9 cellular contexts compared by ENCODE assay signal in the genomic region with DNA sequence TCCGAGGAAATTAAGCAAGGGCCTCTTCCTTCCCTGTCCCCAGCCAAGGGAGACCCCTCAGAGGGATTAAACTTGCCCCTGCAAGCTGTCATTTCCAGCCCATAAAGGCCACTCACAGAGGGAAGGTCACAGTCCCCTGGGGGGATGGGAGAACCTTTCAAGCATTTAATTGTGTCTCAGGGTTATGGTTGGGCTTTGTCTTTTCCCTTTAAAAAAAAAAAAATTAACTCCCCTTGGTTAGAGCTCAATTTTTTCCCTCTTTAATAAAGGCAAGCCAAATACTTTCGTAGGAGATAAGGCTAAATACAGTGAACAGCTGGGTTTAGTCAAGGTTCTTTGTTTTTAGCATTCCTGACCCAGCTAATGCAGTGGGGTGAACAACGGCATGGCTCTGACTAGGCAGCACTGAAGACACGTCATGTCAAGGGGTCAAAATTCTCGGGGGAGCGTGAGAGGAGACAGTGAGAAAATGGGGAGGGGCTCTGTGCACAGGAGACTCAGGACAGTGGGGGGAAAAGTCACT. TPM values are rescaled to one million over a fixed set of nuclear protein-coding genes. Genes with fewer than 3 reads are reported as not detected.
DNase-seq lines count a peak whose midpoint lies in the region; ATAC-seq and TF ChIP-seq lines count a peak whose summit lies in the region.
"Had no signal": no experiment of that assay in that cellular context is flagged by ENCODE, and none has a peak within 500 bp of the region (broad histone marks: within the 10 kb centered on the region; RNA-seq: fewer than 3 reads in every experiment).

No MANE protein-coding gene starts in this region.

- H3K9me2 ChIP-seq in PC-3 (replicated peaks; ENCODE audit: low read length) = no peaks in the 10 kb centered on the region

- H3K36me3 ChIP-seq in HEK293 (ENCODE audit: control insufficient read depth in 2 of 2, insufficient read depth in 1 of 2, low read length in 2 of 2) (peaks cover 15 to 73% of the 10 kb centered on the region in 2 experiments), subcutaneous abdominal adipose tissue (ENCODE audit: control insufficient read depth in 5 of 5, insufficient read depth in 5 of 5, low read length in 5 of 5) (peaks cover 10 to 51% (median 36%) of the 10 kb centered on the region in 5 donors), PC-3 (ENCODE audit: low read depth, low read length) (no peaks in the 10 kb centered on the region), tibial artery (peaks cover 28 to 60% (median 48%) of the 10 kb centered on the region in 3 donors)

- CTCF ChIA-PET in HEK293 (lab: Yijun Ruan, JAX) (interaction anchor here (0.6 kb wide), 1 partner anchor 45 kb away, joined by 3 read pairs; no protein-coding TSS in a partner anchor), PC-3 (lab: Charles Lee) (no interaction called here)

- no peak overlapping the region; the same call in 1 of the 2 replicates for H3K27ac ChIP-seq in HEK293 (ENCODE audit: extremely low read depth, low read depth, low read length)
- peak overlapping the region; percentile 91 for H3K27ac ChIP-seq in subcutaneous abdominal adipose tissue (ENCODE audit: low read depth, low read length)
- no peak overlapping the region for H3K27ac ChIP-seq in PC-3 (ENCODE audit: low read length)
- H3K27ac ChIP-seq in tibial artery = peak overlapping the region in 1 of 2 donors; percentile 9
- H3K27ac ChIP-seq: SJSA1 had no signal

- H3F3A ChIP-seq in PC-3 (ENCODE audit: low read length, unreplicated experiment) = no peaks in the 10 kb centered on the region

- H3K27ac Mint-ChIP-seq in chondrocyte (ENCODE audit: unreplicated experiment) = peak overlapping the region; percentile 67

- no peaks in the 10 kb centered on the region for H3K9me3 Mint-ChIP-seq in chondrocyte (ENCODE audit: low read depth)

- BruUV-seq in PC-3 (replicated peaks; lab: Mats Ljungman, UMichigan) = no TSS peak

- POLR2A ChIA-PET in HEK293 (lab: Yijun Ruan, JAX) (no interaction called here), PC-3 (lab: Charles Lee; ENCODE audit: unreplicated experiment) (no interaction called here)

- intact Hi-C loops in PC-3 (cut with micrococcal nuclease) = no loop called here
- intact Hi-C loops in tibial artery (cut with DNase I; ENCODE audit: low total_unique reads) = no loop called here

- H3K36me3 Mint-ChIP-seq in chondrocyte (ENCODE audit: low read depth) = peaks cover 15% of the 10 kb centered on the region

- no peak overlapping the region for H3K4me2 ChIP-seq in PC-3 (ENCODE audit: low read length)

- TF ChIP-seq CTCF in HEK293 (tag by site-specific recombination; IDR thresholded peaks at IDR 0.05) (no peak), chondrocyte (IDR thresholded peaks at IDR 0.05) (no peak), PC-3 (conservative IDR thresholded peaks at IDR 0.05; ENCODE audit: low read depth, low read length) (no peak), tibial artery (IDR thresholded peaks at IDR 0.05) (no peak)

- H3K79me2 ChIP-seq in PC-3 (ENCODE audit: low read length) = no peaks in the 10 kb centered on the region

- no peak overlapping the region for H3K4me3 ChIP-seq in HEK293 (ENCODE audit: low read depth, low read length)
- peak overlapping the region in 4 of 5 donors; percentile 14 to 32 (median 26) for H3K4me3 ChIP-seq in subcutaneous abdominal adipose tissue (ENCODE audit: low read depth in 1 of 5, low read length in 5 of 5)
- no peak overlapping the region for H3K4me3 ChIP-seq in PC-3 (ENCODE audit: low read length)
- no peak overlapping the region for H3K4me3 ChIP-seq in tibial artery
- H3K4me3 ChIP-seq: SJSA1 had no signal

- DNase-seq in chondrocyte (ENCODE audit: low spot score) = no peak
- DNase-seq in left kidney (ENCODE audit: low read depth, low spot score) = peak; percentile 91
- DNase-seq in glomerular visceral epithelial cell (ENCODE audit: extremely low spot score) = no peak
- no peak for DNase-seq in PC-3
- DNase-seq in SKM-1 (lab: John Stamatoyannopoulos, UW; ENCODE audit: unreplicated experiment) = no peak
- DNase-seq in tibial artery = no peak

- H3K27me3 Mint-ChIP-seq in chondrocyte (ENCODE audit: low read depth) = no peaks in the 10 kb centered on the region

- H3K4me1 Mint-ChIP-seq in chondrocyte (ENCODE audit: low read depth) = peaks cover 24% of the 10 kb centered on the region

- H3K4me3 Mint-ChIP-seq in chondrocyte (ENCODE audit: unreplicated experiment) = peak overlapping the region; percentile 34

- H4K20me1 ChIP-seq in PC-3 (ENCODE audit: low read length) = no peaks in the 10 kb centered on the region

- no peak overlapping the region for H2AFZ ChIP-seq in PC-3 (ENCODE audit: low read length)

- ATAC-seq in PC-3 = no peak

- H3K9me3 ChIP-seq in HEK293 (ENCODE audit: control insufficient read depth, insufficient read depth, low read depth, low read length) (no peaks in the 10 kb centered on the region), subcutaneous abdominal adipose tissue (ENCODE audit: control insufficient read depth in 5 of 5, low read length in 5 of 5) (no peaks in the 10 kb centered on the region), PC-3 (ENCODE audit: low read length) (no peaks in the 10 kb centered on the region), tibial artery (no peaks in the 10 kb centered on the region)
- H3K9me3 ChIP-seq: SJSA1 had no signal

- H3K27me3 ChIP-seq in subcutaneous abdominal adipose tissue (ENCODE audit: control insufficient read depth in 5 of 5, insufficient read depth in 4 of 5, low read length in 5 of 5) (no peaks in the 10 kb centered on the region), PC-3 (ENCODE audit: low read length) (no peaks in the 10 kb centered on the region), tibial artery (no peaks in the 10 kb centered on the region)
- H3K27me3 ChIP-seq: SJSA1 had no signal

- H3K9ac ChIP-seq in subcutaneous abdominal adipose tissue (ENCODE audit: low read length in 5 of 5) (peak overlapping the region in 3 of 5 donors; percentile 20 to 55 (median 31)), PC-3 (ENCODE audit: low read length) (no peak overlapping the region)

- H3K4me1 ChIP-seq in HEK293 (ENCODE audit: control insufficient read depth, insufficient read depth, low read length) (peaks cover 12% of the 10 kb centered on the region), subcutaneous abdominal adipose tissue (ENCODE audit: control insufficient read depth in 5 of 5, insufficient read depth in 5 of 5, low read length in 5 of 5) (peaks cover 9 to 32% (median 29%) of the 10 kb centered on the region in 5 donors), PC-3 (ENCODE audit: insufficient read depth, low read length) (0 out of 2 replicates have a peak, but pooled peaks cover 4% of the 10 kb centered on the region), tibial artery (peaks cover 0 to 28% (median 16%) of the 10 kb centered on the region in 4 donors)
- H3K4me1 ChIP-seq: SJSA1 had no signal

TF ChIP-seq in HEK293, 187 proteins besides CTCF, POLR2A, EP300 and RAD21:
- no peak for TF ChIP-seq GLI2 (tag by site-specific recombination; IDR thresholded peaks at IDR 0.05; ENCODE audit: borderline replicate concordance, low read depth)
- no peak for TF ChIP-seq ZNF426 (tag by site-specific recombination; IDR thresholded peaks at IDR 0.05)
- no peak for TF ChIP-seq ZNF623 (tag by site-specific recombination; IDR thresholded peaks at IDR 0.05)
- TF ChIP-seq ZNF449 (tag by site-specific recombination; IDR thresholded peaks at IDR 0.05) = peak; percentile 82
- no peak for TF ChIP-seq ZNF792 (tag by site-specific recombination; IDR thresholded peaks at IDR 0.05)
- no peak for TF ChIP-seq ZNF223 (tag by site-specific recombination; IDR thresholded peaks at IDR 0.05)
- no peak for TF ChIP-seq ZNF341 (tag by site-specific recombination; IDR thresholded peaks at IDR 0.05; ENCODE audit: low read depth)

RNA-seq across cellular contexts. Expression of gene AXIN2, which starts 30.4 kb away (rescaled TPM):
- total RNA-seq in chondrocyte = 3.3 to 6.1 TPM (median 3.7 TPM) in 3 replicates
- 2.0 and 2.6 TPM in 2 replicates for total RNA-seq in PC-3 (2014; rRNA removed)

Comparison
In these comparisons a context has a peak if more than half of its experiments do, and no peak if none do; other contexts are left out.
1. H3K4me3 ChIP-seq: peak in subcutaneous abdominal adipose tissue (4 of 5); none in HEK293 (single experiment), PC-3 (single experiment) and tibial artery (0 of 2).